In genomic region chr19:343941-344624, GRCh38 we compare ENCODE assay signal across 8 cellular contexts. TPM values are rescaled to one million over a fixed set of nuclear protein-coding genes. Genes with fewer than 3 reads are reported as not detected.
A peak's percentile ranks its signal among the peaks of the same experiment; 100 is the strongest.
DNase-seq lines count a peak whose midpoint lies in the region; ATAC-seq and TF ChIP-seq lines count a peak whose summit lies in the region.

No MANE protein-coding gene starts in this region.

- peak overlapping the region; percentile 83 for H3K27ac ChIP-seq in RWPE1
- H3K27ac ChIP-seq in brain microvascular endothelial cell: peak overlapping the region; percentile 85

- TF ChIP-seq CTCF in RWPE1 (conservative IDR thresholded peaks at IDR 0.05; ENCODE audit: low read depth) (no peak), brain microvascular endothelial cell (IDR thresholded peaks at IDR 0.05; ENCODE audit: low read depth, low read length, missing control alignments) (no peak)

- in situ Hi-C loops in brain microvascular endothelial cell (cut with HindIII; ENCODE audit: low pct_ligation_motif_present, low sequenced_read_pairs): no loop called here

- peaks cover 8% of the 10 kb centered on the region for H3K36me3 ChIP-seq in brain microvascular endothelial cell (replicated peaks)

- no peaks in the 10 kb centered on the region for H3K27me3 ChIP-seq in brain microvascular endothelial cell (replicated peaks)

- ATAC-seq in HG02642 (IDR thresholded peaks at IDR 0.05; ENCODE audit: poor library complexity, unreplicated experiment): peak; percentile 48
- peak; percentile 26 for ATAC-seq in left lobe of liver

- CTCF ChIA-PET in RWPE1 (lab: Yijun Ruan, JAX): interaction anchor here (0.6 kb wide), 1 partner anchor 42 kb away, joined by 3 read pairs; no protein-coding TSS in a partner anchor

- DNase-seq in NCI-H2227 (lab: John Stamatoyannopoulos, UW; ENCODE audit: unreplicated experiment) (peak; percentile 67), NCI-H2227 treated with DMSO at 0.1 percent for 48 hours (lab: John Stamatoyannopoulos, UW) (no peak), RWPE1 (ENCODE audit: low spot score) (peak; percentile 85), brain microvascular endothelial cell (no peak), left lobe of liver (ENCODE audit: low spot score) (no peak), HK-2 (ENCODE audit: unreplicated experiment) (no peak)
- peak in 2 of 3 experiments; percentile 12 to 15 for DNase-seq in stimulated activated CD4-positive, alpha-beta T cell treated with anti-CD3 and anti-CD28 coated beads, TNF-alpha, amount 100 ng/mL, for 4 hours (ENCODE audit: low read depth in 3 of 3)

- H3K4me3 ChIP-seq in brain microvascular endothelial cell (ENCODE audit: low read depth, low read length): peak overlapping the region; percentile 58

- POLR2A ChIA-PET in RWPE1 (lab: Yijun Ruan, JAX; ENCODE audit: low non-redundant PET): interaction anchor here (1.0 to 1.2 kb wide), 2 partner anchors 30 to 141 kb away, joined by 3 to 4 read pairs; no protein-coding TSS in a partner anchor

RNA-seq across cellular contexts. Expression of gene MIER2, which starts 0.5 kb away (rescaled TPM):
- 4.6 TPM for total RNA-seq in left lobe of liver

RNA-seq across cellular contexts. Expression of gene PLPP2, which starts 52.9 kb away (rescaled TPM):
- total RNA-seq in left lobe of liver: 1.8 TPM

Comparison
In these comparisons a context has a peak if more than half of its experiments do, and no peak if none do; other contexts are left out.
1. DNase-seq: peak in NCI-H2227 (single experiment), RWPE1 (single experiment) and stimulated activated CD4-positive, alpha-beta T cell treated with anti-CD3 and anti-CD28 coated beads, TNF-alpha, amount 100 ng/mL, for 4 hours (2 of 3); none in NCI-H2227 treated with DMSO at 0.1 percent for 48 hours (single experiment), brain microvascular endothelial cell (single experiment), left lobe of liver (single experiment) and HK-2 (single experiment).